ENCODE assay signal across 6 cellular contexts in the genomic region with DNA sequence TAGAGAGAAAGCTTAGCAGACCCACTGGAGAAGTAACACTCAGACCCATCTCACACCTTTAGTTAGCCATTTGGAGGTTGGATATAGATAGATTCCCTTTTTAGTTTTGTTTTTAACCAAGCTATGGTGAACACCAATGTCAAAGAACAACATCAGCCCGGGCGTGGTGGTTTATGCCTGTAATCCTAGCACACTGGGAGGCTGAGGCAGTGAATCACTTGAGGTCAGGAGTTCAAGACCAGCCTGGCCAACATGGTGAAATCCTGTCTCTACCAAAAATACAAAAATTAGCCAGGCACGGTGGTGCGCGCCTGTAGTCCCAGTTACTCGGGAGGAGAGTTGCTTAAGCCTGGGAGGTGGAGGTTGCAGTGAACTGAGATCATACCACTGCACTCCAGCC. TPM values are rescaled to one million over a fixed set of nuclear protein-coding genes. Genes with fewer than 3 reads are reported as not detected.
"Had no signal": no experiment of that assay in that cellular context is flagged by ENCODE, and none has a peak within 500 bp of the region (broad histone marks: within the 10 kb centered on the region; RNA-seq: fewer than 3 reads in every experiment).

No MANE protein-coding gene starts in this region.

RNA-seq across cellular contexts. Expression of a gene that starts 45.1 kb away (rescaled TPM):
- total RNA-seq: LHCN-M2, MCF 10A, PC-3, Peyer's patch, Right ventricle myocardium superior, SJSA1 had no signal
